In genomic region chr15:71051539-71051938, GRCh38 we compare ENCODE assay signal across 14 cellular contexts.
A peak's percentile ranks its signal among the peaks of the same experiment; 100 is the strongest.
DNase-seq lines count a peak whose midpoint lies in the region; ATAC-seq and TF ChIP-seq lines count a peak whose summit lies in the region.
"Had no signal": no experiment of that assay in that cellular context is flagged by ENCODE, and none has a peak within 500 bp of the region (broad histone marks: within the 10 kb centered on the region; RNA-seq: fewer than 3 reads in every experiment).

No MANE protein-coding gene starts in this region.

- DNase-seq in AG20443 (ENCODE audit: low spot score), result peak; percentile 30
- no peak for DNase-seq in Panc1 (ENCODE audit: low read depth, low spot score)
- DNase-seq in epithelial cell of prostate (ENCODE audit: low read depth, low spot score), result no peak
- no peak for DNase-seq in left lung
- DNase-seq in DMS79 treated with DMSO at 0.1 percent for 48 hours (lab: John Stamatoyannopoulos, UW), result no peak
- no peak for DNase-seq in tibial nerve (ENCODE audit: low spot score in 2 of 2)
- no peak for DNase-seq in NOMO-1 treated with DMSO at 0.1 percent for 48 hours (lab: John Stamatoyannopoulos, UW; ENCODE audit: unreplicated experiment)
- DNase-seq: activated naive CD4-positive, alpha-beta T cell treated with anti-CD3 and anti-CD28 coated beads for 36 hours; AML-193; H7; KG1; NCI-H1436; stimulated activated naive CD8-positive, alpha-beta T cell treated with anti-CD3 and anti-CD28 coated beads, Interleukin-15, amount 100 ng/mL, for 72 hours had no signal

- BruUV-seq in Panc1 (replicated peaks; lab: Mats Ljungman, UMichigan), result no TSS peak

- H3K27me3 ChIP-seq in Panc1 (ENCODE audit: control insufficient read depth, insufficient read depth, low read length), result no peaks in the 10 kb centered on the region
- H3K27me3 ChIP-seq in left lung, result no peaks in the 10 kb centered on the region
- H3K27me3 ChIP-seq in tibial nerve, result no peaks in the 10 kb centered on the region

- ATAC-seq in Panc1 (no peak), left lung (peak; percentile 43), GM19452 (IDR thresholded peaks at IDR 0.05; ENCODE audit: unreplicated experiment) (no peak)
- ATAC-seq: stimulated activated naive CD8-positive, alpha-beta T cell treated with anti-CD3 and anti-CD28 coated beads, Interleukin-15, amount 100 ng/mL, for 72 hours had no signal

- 93 to 97% methylated on average over 1 of the region's 1 CpG for WGBS in tibial nerve, 2 donors

- TF ChIP-seq POLR2A in tibial nerve (IDR thresholded peaks at IDR 0.05), result no peak

- TF ChIP-seq EP300 in tibial nerve (IDR thresholded peaks at IDR 0.05), result no peak

- CTCF ChIA-PET in Panc1 (lab: Charles Lee), result interaction anchor here (0.6 kb wide), 1 partner anchor 39 kb away, joined by 4 read pairs; no protein-coding TSS in a partner anchor

- H3K9me3 ChIP-seq in Panc1 (ENCODE audit: control insufficient read depth, insufficient read depth, low read depth, low read length) (no peaks in the 10 kb centered on the region), left lung (no peaks in the 10 kb centered on the region), tibial nerve (no peaks in the 10 kb centered on the region)

- H3K36me3 ChIP-seq in Panc1 (ENCODE audit: control insufficient read depth, insufficient read depth, low read length) (no peaks in the 10 kb centered on the region), left lung (no peaks in the 10 kb centered on the region), tibial nerve (peaks cover 0 to 29% (median 0%) of the 10 kb centered on the region in 3 donors)

- peak overlapping the region; percentile 62; the same call in 1 of the 2 replicates for H3K27ac ChIP-seq in Panc1 (ENCODE audit: low read length)
- H3K27ac ChIP-seq in epithelial cell of prostate, result peak overlapping the region; percentile 92
- no peak overlapping the region for H3K27ac ChIP-seq in left lung
- H3K27ac ChIP-seq in tibial nerve, result no peak overlapping the region

- no peaks in the 10 kb centered on the region; the same call in 1 of the 2 replicates for H3K4me1 ChIP-seq in Panc1 (ENCODE audit: control insufficient read depth, insufficient read depth, low read length)
- H3K4me1 ChIP-seq in left lung, result no peaks in the 10 kb centered on the region
- H3K4me1 ChIP-seq in tibial nerve, result no peaks in the 10 kb centered on the region

- TF ChIP-seq CTCF in Panc1 (IDR thresholded peaks at IDR 0.05) (no peak), left lung (IDR thresholded peaks at IDR 0.05) (no peak), tibial nerve (IDR thresholded peaks at IDR 0.05) (no peak)

- POLR2A ChIA-PET in Panc1 (lab: Charles Lee), result no interaction called here

- intact Hi-C loops in Panc1 (cut with micrococcal nuclease; ENCODE audit: unreplicated experiment), result no loop called here
- intact Hi-C loops in left lung (cut with DNase I), result no loop called here

- in situ Hi-C loops in Panc1 (cut with HindIII; ENCODE audit: low pct_unique_long_range_greater_than_20kb, low sequenced_read_pairs), result no loop called here

- H3K4me3 ChIP-seq in Panc1 (ENCODE audit: low read depth in 2 of 2, low read length in 2 of 2), result no peak overlapping the region
- no peak overlapping the region for H3K4me3 ChIP-seq in left lung
- no peak overlapping the region for H3K4me3 ChIP-seq in tibial nerve

Comparison
In these comparisons a context has a peak if more than half of its experiments do, and no peak if none do; other contexts are left out.
1. H3K27ac ChIP-seq: peak in Panc1 (single experiment) and epithelial cell of prostate (single experiment); none in left lung (0 of 2) and tibial nerve (0 of 4).